ENCODE assay signal across 9 cellular contexts in the genomic region with DNA sequence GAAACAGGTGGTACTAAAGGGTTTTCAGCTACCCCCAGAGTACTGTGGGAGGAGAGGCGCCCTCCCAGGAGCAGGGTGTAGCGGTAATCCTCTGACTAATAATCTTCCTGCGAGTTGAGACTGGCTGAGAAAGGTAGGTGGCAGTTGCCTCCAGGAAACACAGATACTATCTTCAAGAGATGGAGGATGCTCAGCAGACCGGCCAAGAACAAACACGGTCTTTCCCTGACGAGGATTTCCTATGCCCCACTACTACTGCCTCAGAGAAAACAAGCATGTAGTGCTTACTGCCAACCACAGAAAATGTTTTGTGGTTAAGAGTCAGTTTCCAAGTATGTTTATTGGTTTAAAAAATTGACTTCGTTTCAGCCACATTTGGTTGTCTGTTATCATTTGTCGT. TPM values are rescaled to one million over a fixed set of nuclear protein-coding genes. Genes with fewer than 3 reads are reported as not detected.
A peak's percentile ranks its signal among the peaks of the same experiment; 100 is the strongest.
DNase-seq lines count a peak whose midpoint lies in the region; ATAC-seq and TF ChIP-seq lines count a peak whose summit lies in the region.
"Had no signal": no experiment of that assay in that cellular context is flagged by ENCODE, and none has a peak within 500 bp of the region (broad histone marks: within the 10 kb centered on the region; RNA-seq: fewer than 3 reads in every experiment).

No MANE protein-coding gene starts in this region.

- no peak overlapping the region for H3K4me3 ChIP-seq in esophagus squamous epithelium

- TF ChIP-seq CTCF in esophagus squamous epithelium (IDR thresholded peaks at IDR 0.05), result no peak

- POLR2A ChIA-PET in HEK293T (lab: Yijun Ruan, JAX), result no interaction called here

- peak; percentile 37 for DNase-seq in NK-92 treated with Interleukin-12 subunit alpha and Interleukin-12 subunit beta, amount 100 ng/mL, for 24 hours (lab: John Stamatoyannopoulos, UW)
- DNase-seq in NK-92 (lab: John Stamatoyannopoulos, UW; ENCODE audit: unreplicated experiment) (no peak), esophagus squamous epithelium (lab: John Stamatoyannopoulos, UW) (no peak), HEK293T (ENCODE audit: extremely low spot score) (no peak)
- peak; percentile 72 for DNase-seq in activated CD4-positive, alpha-beta T cell treated with anti-CD3 and anti-CD28 coated beads for 48 hours
- peak; percentile 51 for DNase-seq in effector CD4-positive, alpha-beta T cell
- peak; percentile 14 to 43 (median 32) for DNase-seq in stimulated activated CD4-positive, alpha-beta T cell treated with anti-CD3 and anti-CD28 coated beads, TNF-alpha, amount 100 ng/mL, for 1 hour (ENCODE audit: low read depth in 3 of 3, low spot score in 1 of 3)

- CTCF ChIA-PET in HEK293T (lab: Yijun Ruan, JAX), result no interaction called here

- no peak for TF ChIP-seq POLR2A in esophagus squamous epithelium (IDR thresholded peaks at IDR 0.05)

- H3K9me3 ChIP-seq in esophagus squamous epithelium, result no peaks in the 10 kb centered on the region

- ATAC-seq in HG03175 (IDR thresholded peaks at IDR 0.05; ENCODE audit: unreplicated experiment), result peak; percentile 85

- H3K36me3 ChIP-seq in esophagus squamous epithelium, result peaks cover 0 to 86% (median 13%) of the 10 kb centered on the region in 3 donors

- H3K27ac ChIP-seq in esophagus squamous epithelium, result peak overlapping the region in 2 of 4 donors; percentile 7 to 51
- H3K27ac ChIP-seq: C4-2B had no signal

- intact Hi-C loops in esophagus squamous epithelium (cut with DNase I), result loop anchor here (10.0 kb wide), 1 partner anchor 102 kb away; no protein-coding TSS in a partner anchor

- no peaks in the 10 kb centered on the region for H3K27me3 ChIP-seq in esophagus squamous epithelium

- 23 to 32% methylated on average over 8 of the region's 8 CpGs for WGBS in esophagus squamous epithelium, 2 donors

- H3K4me1 ChIP-seq in esophagus squamous epithelium, result peaks cover 3 to 62% (median 26%) of the 10 kb centered on the region in 3 donors

TF ChIP-seq in HEK293T, 16 proteins besides CTCF, POLR2A, EP300 and RAD21:
- TF ChIP-seq ARNT (IDR thresholded peaks at IDR 0.05) (no peak), LEF1 (IDR thresholded peaks at IDR 0.05; ENCODE audit: borderline replicate concordance) (no peak), FOXK2 (IDR thresholded peaks at IDR 0.05) (no peak), ZNF384 (IDR thresholded peaks at IDR 0.05) (no peak), BHLHE40 (IDR thresholded peaks at IDR 0.05; ENCODE audit: borderline replicate concordance) (no peak), HDGF (IDR thresholded peaks at IDR 0.05; ENCODE audit: borderline replicate concordance) (no peak)

RNA-seq across cellular contexts. Expression of gene C6orf89, which starts 26.8 kb away (rescaled TPM):
- total RNA-seq in esophagus squamous epithelium, result 10 to 100 TPM; 18.6 to 34.9 (median 23.1) TPM

RNA-seq across cellular contexts. Expression of gene PPIL1, which starts 38.0 kb away (rescaled TPM):
- 10 to 100 TPM; 13.4 to 35.4 (median 28.7) TPM for total RNA-seq in esophagus squamous epithelium

RNA-seq across cellular contexts. Expression of gene PI16, which starts 42.0 kb away (rescaled TPM):
- total RNA-seq in esophagus squamous epithelium, result 1 to 10 TPM; 1.0 to 8.4 (median 2.2) TPM

Comparison
In these comparisons a context has a peak if more than half of its experiments do, and no peak if none do; other contexts are left out.
1. DNase-seq: peak in NK-92 treated with Interleukin-12 subunit alpha and Interleukin-12 subunit beta, amount 100 ng/mL, for 24 hours (single experiment), activated CD4-positive, alpha-beta T cell treated with anti-CD3 and anti-CD28 coated beads for 48 hours (single experiment), effector CD4-positive, alpha-beta T cell (single experiment) and stimulated activated CD4-positive, alpha-beta T cell treated with anti-CD3 and anti-CD28 coated beads, TNF-alpha, amount 100 ng/mL, for 1 hour (3 of 3); none in NK-92 (single experiment), esophagus squamous epithelium (single experiment) and HEK293T (single experiment).